In the genomic region with DNA sequence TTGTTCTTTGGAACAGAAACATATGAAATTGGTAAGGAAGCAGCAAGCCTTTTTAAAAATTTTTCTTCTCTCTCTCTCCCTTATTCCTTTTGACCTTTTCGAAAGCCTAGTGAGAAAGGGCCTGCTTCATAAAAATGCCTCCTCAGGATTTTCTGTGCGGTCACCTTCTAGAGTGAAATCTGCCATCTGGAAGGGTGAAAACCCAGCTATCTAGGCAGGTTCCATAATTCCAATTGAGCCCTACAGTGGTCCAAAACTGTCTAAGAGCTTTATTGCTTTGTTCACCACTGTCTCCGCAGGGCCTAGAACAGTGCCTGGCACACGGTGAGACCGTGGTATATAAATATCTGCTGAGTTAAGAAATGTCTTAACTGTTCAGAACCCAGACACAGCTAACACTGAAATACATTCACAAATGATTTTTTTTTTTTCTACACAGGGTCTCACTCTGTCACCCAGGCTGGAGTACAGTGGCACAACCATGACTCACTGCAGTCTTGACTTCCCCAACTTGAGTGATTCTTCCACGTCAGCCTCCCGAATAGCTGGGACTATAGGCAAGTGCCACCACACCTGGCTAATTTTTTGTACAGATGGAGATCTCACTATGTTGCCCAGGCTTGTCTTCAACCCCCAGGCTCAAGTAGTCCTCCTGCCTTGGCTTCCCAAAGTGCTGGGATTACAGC, we compare ENCODE assay signal across 16 cellular contexts.
DNase-seq lines count a peak whose midpoint lies in the region; ATAC-seq and TF ChIP-seq lines count a peak whose summit lies in the region.
"Had no signal": no experiment of that assay in that cellular context is flagged by ENCODE, and none has a peak within 500 bp of the region (broad histone marks: within the 10 kb centered on the region; RNA-seq: fewer than 3 reads in every experiment).

No MANE protein-coding gene starts in this region.

- no peak overlapping the region for H3K4me3 Mint-ChIP-seq in activated T-cell treated with anti-CD3 and anti-CD28 coated beads, Interleukin-2, amount 50 U/mL, for 72 hours
- H3K4me3 Mint-ChIP-seq: central memory CD8-positive, alpha-beta T cell; effector memory CD8-positive, alpha-beta T cell had no signal

- TF ChIP-seq EP300 in upper lobe of left lung (IDR thresholded peaks at IDR 0.05) = no peak

- H3K9me3 Mint-ChIP-seq in activated T-cell treated with anti-CD3 and anti-CD28 coated beads, Interleukin-2, amount 50 U/mL, for 72 hours = no peaks in the 10 kb centered on the region
- H3K9me3 Mint-ChIP-seq: central memory CD8-positive, alpha-beta T cell; effector memory CD8-positive, alpha-beta T cell had no signal

- no peaks in the 10 kb centered on the region for H3K9me3 ChIP-seq in heart left ventricle
- H3K9me3 ChIP-seq in neutrophil = no peaks in the 10 kb centered on the region
- no peaks in the 10 kb centered on the region for H3K9me3 ChIP-seq in upper lobe of left lung

- TF ChIP-seq POLR2A in heart left ventricle (IDR thresholded peaks at IDR 0.05) (no peak), upper lobe of left lung (IDR thresholded peaks at IDR 0.05) (no peak)

- no peaks in the 10 kb centered on the region for H3K27me3 ChIP-seq in heart left ventricle
- no peaks in the 10 kb centered on the region for H3K27me3 ChIP-seq in neutrophil
- H3K27me3 ChIP-seq in upper lobe of left lung = no peaks in the 10 kb centered on the region

- no peaks in the 10 kb centered on the region for H3K27me3 Mint-ChIP-seq in activated T-cell treated with anti-CD3 and anti-CD28 coated beads, Interleukin-2, amount 50 U/mL, for 72 hours (ENCODE audit: low read depth)
- H3K27me3 Mint-ChIP-seq: central memory CD8-positive, alpha-beta T cell; effector memory CD8-positive, alpha-beta T cell had no signal

- H3K36me3 ChIP-seq in heart left ventricle = no peaks in the 10 kb centered on the region
- H3K36me3 ChIP-seq in neutrophil = no peaks in the 10 kb centered on the region
- no peaks in the 10 kb centered on the region for H3K36me3 ChIP-seq in upper lobe of left lung

- ATAC-seq in heart left ventricle (peak in 3 of 4 donors; percentile 5 to 30 (median 21)), upper lobe of left lung (ENCODE audit: low FRiP score in 2 of 2) (peak in 1 of 2 donors; percentile 65), HG02571 (IDR thresholded peaks at IDR 0.05; ENCODE audit: unreplicated experiment) (no peak)
- no peak for ATAC-seq in activated T-cell treated with anti-CD3 and anti-CD28 coated beads, Interleukin-2, amount 50 U/mL, for 72 hours (replicated peaks in 1 of 2)
- ATAC-seq: effector memory CD8-positive, alpha-beta T cell; Panc1 had no signal

- no peaks in the 10 kb centered on the region for H3K36me3 Mint-ChIP-seq in activated T-cell treated with anti-CD3 and anti-CD28 coated beads, Interleukin-2, amount 50 U/mL, for 72 hours (ENCODE audit: insufficient read depth in 2 of 2)

- no peak for TF ChIP-seq CTCF in heart left ventricle (IDR thresholded peaks at IDR 0.05)
- TF ChIP-seq CTCF in neutrophil (IDR thresholded peaks at IDR 0.05) = no peak
- TF ChIP-seq CTCF in upper lobe of left lung (IDR thresholded peaks at IDR 0.05) = no peak

- 76 to 86% (median 80%) methylated on average over 7 of the region's 7 CpGs for WGBS in heart left ventricle, 4 donors
- 70 to 89% methylated on average over 7 of the region's 7 CpGs for WGBS in upper lobe of left lung, 2 donors

- H3K27ac Mint-ChIP-seq in activated T-cell treated with anti-CD3 and anti-CD28 coated beads, Interleukin-2, amount 50 U/mL, for 72 hours = no peak overlapping the region
- H3K27ac Mint-ChIP-seq: effector memory CD8-positive, alpha-beta T cell had no signal

- H3K27ac ChIP-seq in heart left ventricle = peak overlapping the region; percentile 4 to 93 (median 66)
- peak overlapping the region; percentile 72 for H3K27ac ChIP-seq in neutrophil
- peak overlapping the region; percentile 46 to 72 (median 50) for H3K27ac ChIP-seq in upper lobe of left lung

- H3K4me1 ChIP-seq in heart left ventricle (peaks cover 0 to 85% (median 21%) of the 10 kb centered on the region in 12 donors), neutrophil (ENCODE audit: control insufficient read depth in 1 of 2, insufficient read depth in 1 of 2, low read depth in 1 of 2, low read length in 1 of 2) (peaks cover 31 to 43% of the 10 kb centered on the region in 2 experiments), upper lobe of left lung (peaks cover 33 to 47% (median 41%) of the 10 kb centered on the region in 4 donors)

- intact Hi-C loops in heart left ventricle (cut with DNase I) = loop anchor here in 8 of 10 donors (5.0 to 10.0 kb wide), 7 partner anchors 63 to 353 kb away; a partner anchor contains a TSS

- peaks cover 35% of the 10 kb centered on the region for H3K4me1 Mint-ChIP-seq in activated T-cell treated with anti-CD3 and anti-CD28 coated beads, Interleukin-2, amount 50 U/mL, for 72 hours (ENCODE audit: low read depth)

- DNase-seq in RPMI8226 (peak; percentile 89), heart left ventricle (no peak), upper lobe of left lung (peak in 1 of 2 donors; percentile 33), NCI-H2171 treated with DMSO at 0.1 percent for 48 hours (lab: John Stamatoyannopoulos, UW) (no peak), A172 (ENCODE audit: low spot score) (no peak)
- DNase-seq in activated T-cell treated with anti-CD3 and anti-CD28 coated beads, Interleukin-2, amount 50 U/mL, for 72 hours = no peak
- DNase-seq: activated CD4-positive, alpha-beta T cell treated with anti-CD3 and anti-CD28 coated beads for 48 hours; activated gamma-delta T cell treated with Interleukin-2 at 50 U/mL for 16 hours; amniotic stem cell; effector memory CD8-positive, alpha-beta T cell; NCI-H1436; stimulated activated CD4-positive, alpha-beta T cell treated with anti-CD3 and anti-CD28 coated beads, Interleukin-1b, Interleukin-23, amount 100 ng/mL, for 48 hours had no signal

- H3K4me3 ChIP-seq in heart left ventricle (no peak overlapping the region), neutrophil (ENCODE audit: low read depth in 1 of 2, low read length in 1 of 2) (no peak overlapping the region), upper lobe of left lung (no peak overlapping the region)

Comparison
In these comparisons a context has a peak if more than half of its experiments do, and no peak if none do; other contexts are left out.
1. ATAC-seq: peak in heart left ventricle (3 of 4); none in HG02571 (single experiment) and activated T-cell treated with anti-CD3 and anti-CD28 coated beads, Interleukin-2, amount 50 U/mL, for 72 hours (0 of 2).
2. Peak in every context shown above with its lines, with median percentiles within 50 percentile points of each other: H3K27ac ChIP-seq.